15 cellular contexts compared by ENCODE assay signal in the genomic region with DNA sequence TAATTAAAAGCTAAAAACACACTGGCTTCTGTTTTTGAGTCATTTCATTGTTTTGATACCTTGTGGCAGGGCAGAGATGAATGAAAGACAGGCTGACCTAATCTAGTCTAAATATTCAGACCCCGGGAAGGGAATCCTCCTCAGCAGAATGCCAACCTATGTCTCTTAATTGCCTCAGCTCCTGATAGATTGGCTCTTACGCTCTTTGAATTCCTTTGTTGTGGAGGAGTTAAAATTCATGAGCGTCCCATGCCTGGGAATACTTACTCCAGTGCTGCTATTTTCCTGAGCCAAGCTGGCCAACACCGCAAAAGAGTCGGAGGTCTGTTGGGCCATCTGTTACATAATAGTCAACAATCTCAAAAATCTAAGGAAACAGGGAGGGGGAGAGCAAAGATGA.
"Had no signal": no experiment of that assay in that cellular context is flagged by ENCODE, and none has a peak within 500 bp of the region (broad histone marks: within the 10 kb centered on the region; RNA-seq: fewer than 3 reads in every experiment).

No MANE protein-coding gene starts in this region.

- H3K4me1 ChIP-seq: adrenal gland, parathyroid adenoma had no signal

- H3K9me3 ChIP-seq: adrenal gland, neutrophil, thoracic aorta had no signal

- H3K27ac Mint-ChIP-seq: activated CD4-positive, alpha-beta memory T cell treated with anti-CD3 and anti-CD28 coated beads, Interleukin-2, amount 10 ng/mL, durations not matched to agents 7 days and 5 days; stimulated activated effector memory CD8-positive, alpha-beta T cell treated with anti-CD3 and anti-CD28 coated beads, Interleukin-12 subunit alpha, Interleukin-12 subunit beta, amount 100 ng/mL, for 72 hours had no signal

- H3K27ac ChIP-seq: adrenal gland, neutrophil, parathyroid adenoma, thoracic aorta had no signal

- H2AFZ ChIP-seq: parathyroid adenoma had no signal

- H3K27me3 ChIP-seq: adrenal gland, neutrophil had no signal

- H3K36me3 ChIP-seq: adrenal gland, neutrophil, thoracic aorta had no signal

- H3K36me3 Mint-ChIP-seq: stimulated activated effector memory CD8-positive, alpha-beta T cell treated with anti-CD3 and anti-CD28 coated beads, Interleukin-12 subunit alpha, Interleukin-12 subunit beta, amount 100 ng/mL, for 72 hours had no signal

- H3K79me2 ChIP-seq: parathyroid adenoma had no signal

- H3K27me3 Mint-ChIP-seq: activated CD4-positive, alpha-beta memory T cell treated with anti-CD3 and anti-CD28 coated beads, Interleukin-2, amount 10 ng/mL, durations not matched to agents 7 days and 5 days had no signal

- H3K9ac ChIP-seq: parathyroid adenoma had no signal

- DNase-seq: activated CD4-positive, alpha-beta memory T cell treated with anti-CD3 and anti-CD28 coated beads, Interleukin-2, amount 10 ng/mL, durations not matched to agents 7 days and 5 days; activated CD4-positive, alpha-beta T cell treated with anti-CD3 and anti-CD28 coated beads for 4 hours; activated effector memory CD4-positive, alpha-beta T cell treated with Interleukin-2 at 50 U/mL for 16 hours; activated naive CD4-positive, alpha-beta T cell treated with anti-CD3 and anti-CD28 coated beads, Interleukin-2, amount 50 U/mL, for 16 hours; activated T-cell treated with anti-CD3 and anti-CD28 coated beads, Interleukin-2, amount 50 U/mL, for 4 hours; adrenal gland; caudate nucleus; hippocampal formation; kidney glomerular epithelial cell; T-helper 2 cell had no signal

- H3K4me3 ChIP-seq: adrenal gland, thoracic aorta had no signal

- H3K4me3 Mint-ChIP-seq: activated CD4-positive, alpha-beta memory T cell treated with anti-CD3 and anti-CD28 coated beads, Interleukin-2, amount 10 ng/mL, durations not matched to agents 7 days and 5 days; activated T-cell treated with anti-CD3 and anti-CD28 coated beads, Interleukin-2, amount 50 U/mL, for 4 hours; stimulated activated effector memory CD8-positive, alpha-beta T cell treated with anti-CD3 and anti-CD28 coated beads, Interleukin-12 subunit alpha, Interleukin-12 subunit beta, amount 100 ng/mL, for 72 hours had no signal

- ATAC-seq: activated T-cell treated with anti-CD3 and anti-CD28 coated beads, Interleukin-2, amount 50 U/mL, for 4 hours; esophagus mucosa; stimulated activated effector memory CD8-positive, alpha-beta T cell treated with anti-CD3 and anti-CD28 coated beads, Interleukin-12 subunit alpha, Interleukin-12 subunit beta, amount 100 ng/mL, for 72 hours had no signal
